In the genomic region with DNA sequence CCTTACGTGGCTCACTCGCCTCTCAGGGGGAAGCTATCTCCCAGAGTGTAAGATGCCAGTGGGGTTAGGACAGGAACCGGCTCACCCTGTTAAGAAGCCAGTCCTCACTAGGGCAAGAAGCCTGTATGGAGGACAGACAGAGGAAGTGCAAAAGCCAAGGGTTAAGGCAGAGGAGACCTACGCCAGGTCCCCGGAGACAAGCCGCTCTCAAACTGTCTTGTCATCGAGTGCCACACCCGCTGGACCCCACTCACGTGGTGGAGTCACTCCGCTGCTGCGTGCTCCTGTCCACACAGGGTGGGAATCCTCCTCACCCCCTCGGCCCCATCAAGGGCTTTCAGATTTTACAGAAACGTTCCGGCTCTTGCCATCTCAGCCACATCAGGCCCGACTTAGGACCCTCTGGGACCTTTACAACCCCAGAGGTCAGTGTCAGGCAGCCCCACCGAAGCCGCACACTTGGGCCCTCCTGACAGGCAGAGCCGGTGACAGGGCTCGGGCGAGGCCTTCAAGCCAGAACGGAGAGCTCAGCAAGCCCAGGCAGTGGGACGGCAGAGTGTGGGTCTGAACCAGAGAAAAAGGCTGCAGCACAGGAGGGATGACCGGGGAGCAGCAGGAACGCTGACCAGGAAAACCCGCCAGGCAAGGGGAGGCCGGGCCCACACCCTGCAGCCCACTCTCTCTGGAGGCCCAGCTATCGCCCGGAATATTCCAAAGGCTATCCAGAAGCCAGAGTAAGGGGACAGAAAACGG, we compare ENCODE assay signal across 11 cellular contexts.
DNase-seq lines count a peak whose midpoint lies in the region; ATAC-seq and TF ChIP-seq lines count a peak whose summit lies in the region.
"Had no signal": no experiment of that assay in that cellular context is flagged by ENCODE, and none has a peak within 500 bp of the region (broad histone marks: within the 10 kb centered on the region; RNA-seq: fewer than 3 reads in every experiment).

No MANE protein-coding gene starts in this region.

- peak overlapping the region in 43 of 59 donors; percentile 0 to 85 (median 57) for H3K27ac ChIP-seq in dorsolateral prefrontal cortex
- no peak overlapping the region for H3K27ac ChIP-seq in mesenchymal stem cell (ENCODE audit: low read length, poor library complexity, severe bottlenecking)
- peak overlapping the region; percentile 84 for H3K27ac ChIP-seq in stomach smooth muscle (ENCODE audit: low read length)

- no peak overlapping the region for H2AFZ ChIP-seq in mesenchymal stem cell (ENCODE audit: low read depth, low read length)

- H3K4me2 ChIP-seq in mesenchymal stem cell (ENCODE audit: low read length, poor library complexity, severe bottlenecking), result no peak overlapping the region

- H3K4ac ChIP-seq in mesenchymal stem cell (ENCODE audit: low read depth in 1 of 2, low read length in 2 of 2), result peak overlapping the region; percentile 71 to 92

- H3K36me3 Mint-ChIP-seq in T-cell, result peaks cover 4% of the 10 kb centered on the region

- H2BK120ac ChIP-seq in mesenchymal stem cell (ENCODE audit: low read depth, low read length), result peak overlapping the region; percentile 36

- peak overlapping the region; percentile 92 for H3K9ac ChIP-seq in mesenchymal stem cell (ENCODE audit: low read length)
- peak overlapping the region; percentile 58 to 68 for H3K9ac ChIP-seq in stomach smooth muscle (ENCODE audit: low read length in 2 of 2)

- no peak for TF ChIP-seq CTCF in dorsolateral prefrontal cortex (IDR thresholded peaks at IDR 0.05 in 54 of 56, conservative IDR thresholded peaks at IDR 0.05 in 2 of 56; ENCODE audit: low read depth in 1 of 56, partially characterized antibody in 56 of 56)

- no peak overlapping the region for H3K27ac Mint-ChIP-seq in T-cell

- peak overlapping the region in 1 of 2 experiments; percentile 60 for H3K23ac ChIP-seq in mesenchymal stem cell (ENCODE audit: low read length in 2 of 2)

- WGBS in mesenchymal stem cell, result 89% methylated on average over 29 of the region's 29 CpGs

- DNase-seq in dorsolateral prefrontal cortex (peak in 1 of 10 donors; percentile 26), mesenchymal stem cell (no peak), activated gamma-delta T cell treated with Interleukin-2 at 50 U/mL for 16 hours (no peak), T-cell (no peak), COR-L47 (lab: John Stamatoyannopoulos, UW) (no peak)
- DNase-seq: DMS79, midbrain, T-helper 1 cell had no signal

- CTCF ChIA-PET in T-cell (lab: Charles Lee), result no interaction called here

- peaks cover 34% of the 10 kb centered on the region for H3K79me1 ChIP-seq in mesenchymal stem cell (replicated peaks; ENCODE audit: low read length, poor library complexity, severe bottlenecking)

- POLR2A ChIA-PET in T-cell (lab: Charles Lee), result no interaction called here

- peaks cover 22% of the 10 kb centered on the region for H3K4me1 ChIP-seq in mesenchymal stem cell (ENCODE audit: control insufficient read depth, insufficient read depth, low read depth, low read length)
- H3K4me1 ChIP-seq in stomach smooth muscle (ENCODE audit: control insufficient read depth, insufficient read depth, low read length), result peaks cover 47% of the 10 kb centered on the region

- intact Hi-C loops in dorsolateral prefrontal cortex (cut with DNase I), result no loop called here

- H2BK15ac ChIP-seq in mesenchymal stem cell (ENCODE audit: low read depth, poor library complexity, severe bottlenecking), result peak overlapping the region; percentile 52

- H3K14ac ChIP-seq in mesenchymal stem cell (ENCODE audit: low read length in 2 of 2), result peak overlapping the region in 1 of 2 experiments; percentile 8

- TF ChIP-seq EP300 in Ishikawa (IDR thresholded peaks at IDR 0.05; ENCODE audit: borderline replicate concordance), result no peak

- no peak for ATAC-seq in T-cell (replicated peaks in 1 of 4)
- no peak for ATAC-seq in GM21390 (IDR thresholded peaks at IDR 0.05; ENCODE audit: unreplicated experiment)

- H3K27me3 ChIP-seq in dorsolateral prefrontal cortex (no peaks in the 10 kb centered on the region), mesenchymal stem cell (ENCODE audit: control insufficient read depth in 1 of 2, insufficient read depth in 1 of 2, low read length in 2 of 2) (no peaks in the 10 kb centered on the region), stomach smooth muscle (ENCODE audit: control insufficient read depth in 1 of 2, insufficient read depth in 2 of 2, low read length in 2 of 2) (no peaks in the 10 kb centered on the region)

- peak overlapping the region; percentile 22 to 86 for H2BK12ac ChIP-seq in mesenchymal stem cell (ENCODE audit: low read length in 2 of 2)

- H4K8ac ChIP-seq in mesenchymal stem cell (ENCODE audit: low read length), result peak overlapping the region; percentile 84

- peak overlapping the region; percentile 59 for H3K18ac ChIP-seq in mesenchymal stem cell (ENCODE audit: low read depth in 1 of 2, low read length in 2 of 2)

- H4K91ac ChIP-seq in mesenchymal stem cell (ENCODE audit: low read length), result peak overlapping the region; percentile 99

- peaks cover 0 to 4% (median 0%) of the 10 kb centered on the region in 3 donors for H3K9me3 Mint-ChIP-seq in T-cell

- H2AK5ac ChIP-seq in mesenchymal stem cell (ENCODE audit: low read length, severe bottlenecking), result peak overlapping the region; percentile 70

- H2BK5ac ChIP-seq in mesenchymal stem cell (ENCODE audit: low read depth, low read length, poor library complexity, severe bottlenecking), result no peak overlapping the region

- H3K9me3 ChIP-seq in mesenchymal stem cell (ENCODE audit: control insufficient read depth, low read length) (no peaks in the 10 kb centered on the region), stomach smooth muscle (ENCODE audit: control insufficient read depth in 2 of 2, low read length in 2 of 2) (no peaks in the 10 kb centered on the region)

- peaks cover 0 to 5% of the 10 kb centered on the region in 2 experiments for H3K36me3 ChIP-seq in mesenchymal stem cell (ENCODE audit: control insufficient read depth in 1 of 2, insufficient read depth in 2 of 2, low read depth in 1 of 2, low read length in 2 of 2)
- H3K36me3 ChIP-seq in stomach smooth muscle (ENCODE audit: control insufficient read depth in 2 of 2, insufficient read depth in 2 of 2, low read length in 2 of 2), result no peaks in the 10 kb centered on the region

- TF ChIP-seq RAD21 in Ishikawa (IDR thresholded peaks at IDR 0.05; ENCODE audit: low read depth), result no peak

- no peaks in the 10 kb centered on the region for H3K27me3 Mint-ChIP-seq in T-cell

- peaks cover 17 to 19% (median 19%) of the 10 kb centered on the region in 3 donors for H3K4me1 Mint-ChIP-seq in T-cell

- H3K4me3 Mint-ChIP-seq in T-cell, result no peak overlapping the region

- H3K4me3 ChIP-seq in dorsolateral prefrontal cortex (peak overlapping the region in 1 of 59 donors; percentile 13), mesenchymal stem cell (ENCODE audit: insufficient read depth in 1 of 2, low read depth in 1 of 2, low read length in 2 of 2) (peak overlapping the region in 1 of 2 experiments; percentile 61), stomach smooth muscle (ENCODE audit: low read length in 2 of 2) (peak overlapping the region; percentile 10 to 63)

TF ChIP-seq in Ishikawa, 13 proteins besides CTCF, POLR2A, EP300 and RAD21:
- TF ChIP-seq TAF1 (IDR thresholded peaks at IDR 0.05; ENCODE audit: low read depth) (0 out of 2 replicates have a peak, but pooled peaks have one; percentile 10), CREB1 (IDR thresholded peaks at IDR 0.05; ENCODE audit: low read depth) (no peak), ZBTB7A (IDR thresholded peaks at IDR 0.05; ENCODE audit: low read depth) (0 out of 2 replicates have a peak, but pooled peaks have one; percentile 35), EGR1 (IDR thresholded peaks at IDR 0.05) (no peak)
